ENCODE assay signal across 22 cellular contexts in the genomic region with DNA sequence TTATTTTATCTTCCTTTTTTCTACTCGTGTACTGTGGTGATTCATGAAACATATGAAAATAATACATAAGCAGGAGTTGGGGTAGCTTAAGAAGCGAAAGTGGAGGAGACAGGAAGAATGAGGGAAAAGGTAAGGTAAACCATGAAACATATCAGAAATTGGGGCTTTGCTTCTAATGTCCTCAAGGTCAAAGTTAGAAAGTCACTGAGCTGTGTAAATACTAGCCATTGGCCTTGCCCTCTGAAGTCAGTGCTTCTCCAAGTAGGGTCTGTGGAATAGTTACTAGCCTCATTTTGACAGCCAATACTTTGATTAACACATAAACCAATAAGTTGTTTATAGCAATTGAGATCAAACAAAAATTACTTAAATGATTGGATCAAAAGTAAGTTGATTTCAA.
DNase-seq lines count a peak whose midpoint lies in the region; ATAC-seq and TF ChIP-seq lines count a peak whose summit lies in the region.
"Had no signal": no experiment of that assay in that cellular context is flagged by ENCODE, and none has a peak within 500 bp of the region (broad histone marks: within the 10 kb centered on the region; RNA-seq: fewer than 3 reads in every experiment).

No MANE protein-coding gene starts in this region.

- no peak overlapping the region for H3K27ac ChIP-seq in left ventricle myocardium inferior (replicated peaks)
- H3K27ac ChIP-seq: C4-2B, HL-60, KMS-11, SJSA1 had no signal

- peaks cover 74% of the 10 kb centered on the region for H3K4me1 Mint-ChIP-seq in stimulated activated naive CD8-positive, alpha-beta T cell treated with anti-CD3 and anti-CD28 coated beads, Interleukin-15, Interleukin-2, amounts not matched to agents 100 ng/mL and 50 ng/mL, for 24 hours (ENCODE audit: low read depth)
- peaks cover 73% of the 10 kb centered on the region for H3K4me1 Mint-ChIP-seq in stimulated activated naive CD8-positive, alpha-beta T cell treated with anti-CD3 and anti-CD28 coated beads, Interleukin-15, amount 100 ng/mL, for 72 hours
- H3K4me1 Mint-ChIP-seq in WTC11 = peaks cover 76% of the 10 kb centered on the region
- H3K4me1 Mint-ChIP-seq in stimulated activated naive B cell treated with anti-CD40 and anti-IgM and Interleukin-4, amounts not matched to agents 10 μg/mL and 1 μg/mL and 100 μg/mL, for 72 hours = peaks cover 52 to 78% of the 10 kb centered on the region in 2 donors

- no peaks in the 10 kb centered on the region for H3K27me3 ChIP-seq in left ventricle myocardium inferior (ENCODE audit: low read depth)
- H3K27me3 ChIP-seq: SJSA1 had no signal

- no peaks in the 10 kb centered on the region for H3K27me3 Mint-ChIP-seq in stimulated activated naive CD8-positive, alpha-beta T cell treated with anti-CD3 and anti-CD28 coated beads, Interleukin-15, Interleukin-2, amounts not matched to agents 100 ng/mL and 50 ng/mL, for 24 hours
- H3K27me3 Mint-ChIP-seq in stimulated activated naive CD8-positive, alpha-beta T cell treated with anti-CD3 and anti-CD28 coated beads, Interleukin-15, amount 100 ng/mL, for 72 hours = no peaks in the 10 kb centered on the region
- no peaks in the 10 kb centered on the region for H3K27me3 Mint-ChIP-seq in WTC11 (ENCODE audit: low read depth)
- no peaks in the 10 kb centered on the region for H3K27me3 Mint-ChIP-seq in stimulated activated naive B cell treated with anti-CD40 and anti-IgM and Interleukin-4, amounts not matched to agents 10 μg/mL and 1 μg/mL and 100 μg/mL, for 72 hours

- POLR2A ChIA-PET in WTC11 (lab: Charles Lee) = no interaction called here

- peaks cover 92% of the 10 kb centered on the region for H3K4me1 ChIP-seq in left ventricle myocardium inferior

- no peak overlapping the region for H3K4me3 Mint-ChIP-seq in stimulated activated naive CD8-positive, alpha-beta T cell treated with anti-CD3 and anti-CD28 coated beads, Interleukin-15, Interleukin-2, amounts not matched to agents 100 ng/mL and 50 ng/mL, for 24 hours
- H3K4me3 Mint-ChIP-seq in stimulated activated naive CD8-positive, alpha-beta T cell treated with anti-CD3 and anti-CD28 coated beads, Interleukin-15, amount 100 ng/mL, for 72 hours = no peak overlapping the region
- no peak overlapping the region for H3K4me3 Mint-ChIP-seq in WTC11
- H3K4me3 Mint-ChIP-seq in stimulated activated naive B cell treated with anti-CD40 and anti-IgM and Interleukin-4, amounts not matched to agents 10 μg/mL and 1 μg/mL and 100 μg/mL, for 72 hours = no peak overlapping the region

- H3K4me3 ChIP-seq in left ventricle myocardium inferior = no peak overlapping the region
- H3K4me3 ChIP-seq: SJSA1 had no signal

- CTCF ChIA-PET in WTC11 (lab: Charles Lee) = interaction anchor here (0.5 to 1.2 kb wide), 4 partner anchors 8 to 597 kb away, joined by 3 read pairs; partner anchors contain the start of gene RNF149

- H3K9me3 ChIP-seq in left ventricle myocardium inferior (replicated peaks) = no peaks in the 10 kb centered on the region
- H3K9me3 ChIP-seq: SJSA1 had no signal

- ATAC-seq in stimulated activated naive CD8-positive, alpha-beta T cell treated with anti-CD3 and anti-CD28 coated beads, Interleukin-15, amount 100 ng/mL, for 72 hours = no peak
- ATAC-seq in WTC11 = no peak
- peak; percentile 33 for ATAC-seq in left lobe of liver
- ATAC-seq in stimulated activated naive B cell treated with anti-CD40 and anti-IgM and Interleukin-4, amounts not matched to agents 10 μg/mL and 1 μg/mL and 100 μg/mL, for 72 hours (replicated peaks) = no peak
- ATAC-seq in HG03521 (IDR thresholded peaks at IDR 0.05; ENCODE audit: unreplicated experiment) = no peak
- ATAC-seq: Panc1 had no signal

- H3K27ac Mint-ChIP-seq in stimulated activated naive CD8-positive, alpha-beta T cell treated with anti-CD3 and anti-CD28 coated beads, Interleukin-15, Interleukin-2, amounts not matched to agents 100 ng/mL and 50 ng/mL, for 24 hours = peak overlapping the region; percentile 4
- H3K27ac Mint-ChIP-seq in stimulated activated naive CD8-positive, alpha-beta T cell treated with anti-CD3 and anti-CD28 coated beads, Interleukin-15, amount 100 ng/mL, for 72 hours = no peak overlapping the region
- H3K27ac Mint-ChIP-seq in WTC11 = peak overlapping the region; percentile 19; the same call in 1 of the 2 replicates
- H3K27ac Mint-ChIP-seq in stimulated activated naive B cell treated with anti-CD40 and anti-IgM and Interleukin-4, amounts not matched to agents 10 μg/mL and 1 μg/mL and 100 μg/mL, for 72 hours = peak overlapping the region; percentile 26

- H3K9me3 Mint-ChIP-seq in stimulated activated naive CD8-positive, alpha-beta T cell treated with anti-CD3 and anti-CD28 coated beads, Interleukin-15, Interleukin-2, amounts not matched to agents 100 ng/mL and 50 ng/mL, for 24 hours = peaks cover 4% of the 10 kb centered on the region
- no peaks in the 10 kb centered on the region for H3K9me3 Mint-ChIP-seq in stimulated activated naive CD8-positive, alpha-beta T cell treated with anti-CD3 and anti-CD28 coated beads, Interleukin-15, amount 100 ng/mL, for 72 hours
- H3K9me3 Mint-ChIP-seq in WTC11 = no peaks in the 10 kb centered on the region
- H3K9me3 Mint-ChIP-seq in stimulated activated naive B cell treated with anti-CD40 and anti-IgM and Interleukin-4, amounts not matched to agents 10 μg/mL and 1 μg/mL and 100 μg/mL, for 72 hours = peaks cover 0 to 3% of the 10 kb centered on the region in 2 donors

- intact Hi-C loops in head of caudate nucleus (cut with DNase I) = no loop called here
- intact Hi-C loops in left ventricle myocardium inferior (cut with micrococcal nuclease) = no loop called here

- no peak for DNase-seq in stimulated activated naive CD8-positive, alpha-beta T cell treated with anti-CD3 and anti-CD28 coated beads, Interleukin-15, amount 100 ng/mL, for 72 hours
- DNase-seq in WTC11 (ENCODE audit: low spot score) (no peak), left lobe of liver (ENCODE audit: low spot score) (no peak), head of caudate nucleus (no peak), left ventricle myocardium inferior (no peak)
- DNase-seq in stimulated activated naive B cell treated with anti-CD40 and anti-IgM and Interleukin-4, amounts not matched to agents 10 μg/mL and 1 μg/mL and 100 μg/mL, for 72 hours = no peak
- DNase-seq: EL, GF-D8, NCI-H1105, NCI-H146, NCI-H2081, NCI-H2171, NCI-H345, NCI-H524 treated with DMSO at 0.1 percent for 48 hours, NCI-H82 had no signal

- H3K36me3 Mint-ChIP-seq in stimulated activated naive CD8-positive, alpha-beta T cell treated with anti-CD3 and anti-CD28 coated beads, Interleukin-15, Interleukin-2, amounts not matched to agents 100 ng/mL and 50 ng/mL, for 24 hours (ENCODE audit: low read depth) = peaks cover 12% of the 10 kb centered on the region
- H3K36me3 Mint-ChIP-seq in WTC11 = peaks cover 7% of the 10 kb centered on the region; the same call in 1 of the 2 replicates
- H3K36me3 Mint-ChIP-seq in stimulated activated naive B cell treated with anti-CD40 and anti-IgM and Interleukin-4, amounts not matched to agents 10 μg/mL and 1 μg/mL and 100 μg/mL, for 72 hours = peaks cover 30 to 35% of the 10 kb centered on the region in 2 donors

- no peaks in the 10 kb centered on the region for H3K36me3 ChIP-seq in left ventricle myocardium inferior
- H3K36me3 ChIP-seq: SJSA1 had no signal

- no peak for TF ChIP-seq CTCF in WTC11 (IDR thresholded peaks at IDR 0.05)
- TF ChIP-seq CTCF in left ventricle myocardium inferior (IDR thresholded peaks at IDR 0.05; ENCODE audit: borderline replicate concordance) = no peak

TF ChIP-seq in WTC11, 78 proteins besides CTCF, POLR2A, EP300 and RAD21:
- TF ChIP-seq EMX1 (CRISPR knock-in tag; IDR thresholded peaks at IDR 0.05) = no peak
- no peak for TF ChIP-seq ZNF263 (CRISPR knock-in tag; IDR thresholded peaks at IDR 0.05; ENCODE audit: low read depth)
- no peak for TF ChIP-seq ZNF317 (CRISPR knock-in tag; IDR thresholded peaks at IDR 0.05; ENCODE audit: borderline replicate concordance, low read depth)
- no peak for TF ChIP-seq ZNF671 (CRISPR knock-in tag; IDR thresholded peaks at IDR 0.05)

Comparison
In these comparisons a context has a peak if more than half of its experiments do, and no peak if none do; other contexts are left out.
1. H3K27ac Mint-ChIP-seq: peak in stimulated activated naive CD8-positive, alpha-beta T cell treated with anti-CD3 and anti-CD28 coated beads, Interleukin-15, Interleukin-2, amounts not matched to agents 100 ng/mL and 50 ng/mL, for 24 hours (single experiment), WTC11 (single experiment) and stimulated activated naive B cell treated with anti-CD40 and anti-IgM and Interleukin-4, amounts not matched to agents 10 μg/mL and 1 μg/mL and 100 μg/mL, for 72 hours (single experiment); none in stimulated activated naive CD8-positive, alpha-beta T cell treated with anti-CD3 and anti-CD28 coated beads, Interleukin-15, amount 100 ng/mL, for 72 hours (0 of 2).